Comparison of ENCODE assay signal across 35 cellular contexts in genomic region chr3:25900171-25900570, GRCh38.
"Had no signal": no experiment of that assay in that cellular context is flagged by ENCODE, and none has a peak within 500 bp of the region (broad histone marks: within the 10 kb centered on the region; RNA-seq: fewer than 3 reads in every experiment).

No MANE protein-coding gene starts in this region.

- H3K36me3 ChIP-seq: adrenal gland, brain microvascular endothelial cell, breast epithelium had no signal

- H3K27me3 ChIP-seq: adrenal gland, body of pancreas, brain microvascular endothelial cell, breast epithelium had no signal

- DNase-seq: activated B cell treated with CpG ODN at 0.5 μM for 24 hours; activated CD4-positive, alpha-beta memory T cell treated with anti-CD3 and anti-CD28 coated beads for 36 hours; activated CD4-positive, alpha-beta T cell treated with anti-CD3 and anti-CD28 coated beads for 4 hours; activated CD4-positive, alpha-beta T cell treated with anti-CD3 and anti-CD28 coated beads, Interleukin-2, amount 10 ng/mL, durations not matched to agents 24 days and 14 days; activated CD4-positive, alpha-beta T cell treated with anti-CD3 and anti-CD28 coated beads, Interleukin-2, amount 50 U/mL, for 1 hour; activated CD4-positive, alpha-beta T cell treated with anti-CD3 and anti-CD28 coated beads, Interleukin-2, amount 50 U/mL, for 4 hours; activated CD4-positive, CD25-positive, alpha-beta regulatory T cell treated with anti-CD3 and anti-CD28 coated beads, Interleukin-2, amount 50 U/mL, for 72 hours; activated CD8-positive, alpha-beta memory T cell treated with anti-CD3 and anti-CD28 coated beads, Interleukin-2, amount 50 U/mL, for 4 hours; activated CD8-positive, alpha-beta T cell treated with anti-CD3 and anti-CD28 coated beads for 36 hours; activated effector memory CD4-positive, alpha-beta T cell treated with anti-CD3 and anti-CD28 coated beads, Interleukin-2, amount 50 U/mL, for 16 hours; activated gamma-delta T cell treated with Interleukin-2 at 50 U/mL for 16 hours; activated naive CD4-positive, alpha-beta T cell; activated naive CD4-positive, alpha-beta T cell treated with anti-CD3 and anti-CD28 coated beads for 36 hours; activated naive CD4-positive, alpha-beta T cell treated with anti-CD3 and anti-CD28 coated beads, Interleukin-2, amount 50 U/mL, for 16 hours; activated naive CD8-positive, alpha-beta T cell treated with anti-CD3 and anti-CD28 coated beads, Interleukin-2, amount 10 ng/mL, durations not matched to agents 7 days and 5 days; activated T-cell treated with anti-CD3 and anti-CD28 coated beads for 4 hours; activated T-cell treated with anti-CD3 and anti-CD28 coated beads, Interleukin-2, amount 50 U/mL, for 1 hour; activated T-cell treated with anti-CD3 and anti-CD28 coated beads, Interleukin-2, amount 50 U/mL, for 4 hours; activated T-cell treated with anti-CD3 and anti-CD28 coated beads, Interleukin-2, amount 50 U/mL, for 72 hours; adrenal gland; amniotic stem cell; aorta; body of pancreas; brain microvascular endothelial cell; central memory CD4-positive, alpha-beta T cell; cerebellar nuclear complex; T-helper 1 cell; T-helper 2 cell; T-helper 9 cell had no signal

- H3K4me3 ChIP-seq: adrenal gland, body of pancreas, breast epithelium had no signal

- H3K9me3 ChIP-seq: adrenal gland, body of pancreas, breast epithelium had no signal

- H3K27ac Mint-ChIP-seq: activated B cell treated with CpG ODN at 0.5 μM for 24 hours; activated CD4-positive, alpha-beta memory T cell treated with anti-CD3 and anti-CD28 coated beads for 36 hours; activated CD4-positive, alpha-beta T cell treated with anti-CD3 and anti-CD28 coated beads, Interleukin-2, amount 10 ng/mL, durations not matched to agents 24 days and 14 days; activated CD8-positive, alpha-beta T cell treated with anti-CD3 and anti-CD28 coated beads for 36 hours; activated naive CD4-positive, alpha-beta T cell treated with anti-CD3 and anti-CD28 coated beads for 36 hours; activated naive CD4-positive, alpha-beta T cell treated with anti-CD3 and anti-CD28 coated beads, Interleukin-2, amount 50 U/mL, for 72 hours; activated naive CD8-positive, alpha-beta T cell treated with anti-CD3 and anti-CD28 coated beads, Interleukin-2, amount 10 ng/mL, durations not matched to agents 7 days and 5 days; activated T-cell treated with anti-CD3 and anti-CD28 coated beads, Interleukin-2, amount 50 U/mL, for 72 hours; activated T-helper 1 cell treated with anti-CD3 and anti-CD28 coated beads, Interleukin-12 subunit alpha, Interleukin-12 subunit beta, Interleukin-2, Interleukin-4 antibody, amounts not matched to agents 30 ng/mL and 10 ng/mL and 1 ng/mL, durations not matched to agents 14 hours and 24 hours and 36 hours; activated T-helper 17 cell treated with anti-CD3 and anti-CD28 coated beads, Interleukin-2, amount 50 U/mL, for 72 hours; T-helper 1 cell treated with Interleukin-12 subunit alpha and Interleukin-12 subunit beta and Interleukin-4 antibody, amounts not matched to agents 30 μg/mL and 1 μg/mL, for 36 hours; T-helper 2 cell treated with Interferon-gamma antibody and Interleukin-4, amounts not matched to agents 5 μg/mL and 100 μg/mL, for 36 hours had no signal

- H3K4me3 Mint-ChIP-seq: activated B cell treated with CpG ODN at 0.5 μM for 24 hours; activated CD4-positive, alpha-beta memory T cell treated with anti-CD3 and anti-CD28 coated beads for 36 hours; activated CD4-positive, alpha-beta T cell treated with anti-CD3 and anti-CD28 coated beads, Interleukin-2, amount 10 ng/mL, durations not matched to agents 24 days and 14 days; activated CD8-positive, alpha-beta T cell treated with anti-CD3 and anti-CD28 coated beads for 36 hours; activated naive CD4-positive, alpha-beta T cell treated with anti-CD3 and anti-CD28 coated beads for 36 hours; activated naive CD8-positive, alpha-beta T cell treated with anti-CD3 and anti-CD28 coated beads, Interleukin-2, amount 10 ng/mL, durations not matched to agents 7 days and 5 days; activated T-cell treated with anti-CD3 and anti-CD28 coated beads, Interleukin-2, amount 50 U/mL, for 4 hours; activated T-cell treated with anti-CD3 and anti-CD28 coated beads, Interleukin-2, amount 50 U/mL, for 72 hours; activated T-helper 1 cell treated with anti-CD3 and anti-CD28 coated beads, Interleukin-12 subunit alpha, Interleukin-12 subunit beta, Interleukin-2, Interleukin-4 antibody, amounts not matched to agents 30 ng/mL and 10 ng/mL and 1 ng/mL, durations not matched to agents 14 hours and 24 hours and 36 hours; activated T-helper 17 cell treated with anti-CD3 and anti-CD28 coated beads, Interleukin-2, amount 50 U/mL, for 72 hours; T-helper 1 cell treated with Interleukin-12 subunit alpha and Interleukin-12 subunit beta and Interleukin-4 antibody, amounts not matched to agents 30 μg/mL and 1 μg/mL, for 36 hours; T-helper 2 cell treated with Interferon-gamma antibody and Interleukin-4, amounts not matched to agents 5 μg/mL and 100 μg/mL, for 36 hours had no signal

- H3K36me3 Mint-ChIP-seq: activated CD4-positive, alpha-beta memory T cell treated with anti-CD3 and anti-CD28 coated beads for 36 hours; activated naive CD4-positive, alpha-beta T cell treated with anti-CD3 and anti-CD28 coated beads, Interleukin-2, amount 50 U/mL, for 72 hours; activated naive CD8-positive, alpha-beta T cell treated with anti-CD3 and anti-CD28 coated beads, Interleukin-2, amount 10 ng/mL, durations not matched to agents 7 days and 5 days had no signal

- H3K9me3 Mint-ChIP-seq: activated B cell treated with CpG ODN at 0.5 μM for 24 hours; activated CD4-positive, alpha-beta memory T cell treated with anti-CD3 and anti-CD28 coated beads for 36 hours; activated CD4-positive, alpha-beta T cell treated with anti-CD3 and anti-CD28 coated beads, Interleukin-2, amount 10 ng/mL, durations not matched to agents 24 days and 14 days; activated CD8-positive, alpha-beta T cell treated with anti-CD3 and anti-CD28 coated beads for 36 hours; activated naive CD4-positive, alpha-beta T cell treated with anti-CD3 and anti-CD28 coated beads for 36 hours; activated naive CD4-positive, alpha-beta T cell treated with anti-CD3 and anti-CD28 coated beads, Interleukin-2, amount 50 U/mL, for 72 hours; activated naive CD8-positive, alpha-beta T cell treated with anti-CD3 and anti-CD28 coated beads, Interleukin-2, amount 10 ng/mL, durations not matched to agents 7 days and 5 days; activated T-cell treated with anti-CD3 and anti-CD28 coated beads, Interleukin-2, amount 50 U/mL, for 4 hours; activated T-cell treated with anti-CD3 and anti-CD28 coated beads, Interleukin-2, amount 50 U/mL, for 72 hours; activated T-helper 1 cell treated with anti-CD3 and anti-CD28 coated beads, Interleukin-12 subunit alpha, Interleukin-12 subunit beta, Interleukin-2, Interleukin-4 antibody, amounts not matched to agents 30 ng/mL and 10 ng/mL and 1 ng/mL, durations not matched to agents 14 hours and 24 hours and 36 hours; activated T-helper 17 cell treated with anti-CD3 and anti-CD28 coated beads, Interleukin-2, amount 50 U/mL, for 72 hours; T-helper 1 cell treated with Interleukin-12 subunit alpha and Interleukin-12 subunit beta and Interleukin-4 antibody, amounts not matched to agents 30 μg/mL and 1 μg/mL, for 36 hours; T-helper 2 cell treated with Interferon-gamma antibody and Interleukin-4, amounts not matched to agents 5 μg/mL and 100 μg/mL, for 36 hours had no signal

- H3K27me3 Mint-ChIP-seq: activated B cell treated with CpG ODN at 0.5 μM for 24 hours; activated CD4-positive, alpha-beta memory T cell treated with anti-CD3 and anti-CD28 coated beads for 36 hours; activated CD8-positive, alpha-beta T cell treated with anti-CD3 and anti-CD28 coated beads for 36 hours; activated T-helper 17 cell treated with anti-CD3 and anti-CD28 coated beads, Interleukin-2, amount 50 U/mL, for 72 hours had no signal

- ATAC-seq: activated CD8-positive, alpha-beta T cell treated with anti-CD3 and anti-CD28 coated beads for 36 hours; activated naive CD4-positive, alpha-beta T cell treated with anti-CD3 and anti-CD28 coated beads, Interleukin-2, amount 50 U/mL, for 72 hours; activated T-cell treated with anti-CD3 and anti-CD28 coated beads, Interleukin-2, amount 50 U/mL, for 4 hours; activated T-cell treated with anti-CD3 and anti-CD28 coated beads, Interleukin-2, amount 50 U/mL, for 72 hours; activated T-helper 17 cell treated with anti-CD3 and anti-CD28 coated beads, Interleukin-2, amount 50 U/mL, for 72 hours; body of pancreas had no signal

- H3K27ac ChIP-seq: adrenal gland, body of pancreas, brain microvascular endothelial cell, breast epithelium had no signal
